8 cellular contexts compared by ENCODE assay signal in the genomic region with DNA sequence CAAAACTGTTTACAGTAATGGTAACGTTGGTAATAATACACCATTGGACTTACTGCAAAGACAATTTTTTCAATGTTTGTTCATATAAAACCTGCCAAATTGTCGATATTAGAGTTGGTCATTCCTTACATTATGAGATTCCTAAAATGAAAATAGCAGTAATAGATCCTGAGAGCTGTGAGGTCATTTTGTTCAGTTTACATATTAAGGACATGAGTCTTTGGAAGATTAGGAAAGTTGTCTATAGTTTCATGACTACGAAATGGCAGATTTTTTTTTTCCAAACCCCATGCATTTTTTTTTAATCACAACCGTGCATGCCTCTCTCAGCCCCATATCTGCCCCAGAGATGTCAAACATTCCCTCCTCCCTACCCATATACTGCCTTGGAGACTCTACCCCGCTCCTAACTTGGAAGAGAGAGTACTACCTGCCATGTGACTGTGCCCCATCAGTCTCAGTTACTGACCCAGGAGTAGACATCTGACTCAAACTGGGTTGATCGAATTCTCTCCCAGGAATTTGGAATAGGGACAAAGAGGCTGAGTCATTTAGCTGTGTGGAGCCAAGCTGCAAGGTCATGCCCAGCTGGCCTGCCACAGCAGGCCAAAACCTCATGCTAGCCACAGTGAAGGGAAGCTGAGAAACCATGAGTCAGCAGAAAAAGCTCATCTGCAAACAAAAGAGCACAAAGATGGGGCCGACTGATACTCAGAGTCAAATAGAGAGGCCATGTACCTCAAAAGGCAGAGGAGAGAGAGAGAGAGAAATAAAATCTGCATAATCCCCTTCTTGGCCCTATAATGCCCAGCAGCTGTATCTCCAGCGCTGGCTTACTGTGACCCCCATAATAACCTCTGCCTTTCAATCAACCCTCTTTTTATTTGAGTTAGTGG. TPM values are rescaled to one million over a fixed set of nuclear protein-coding genes. Genes with fewer than 3 reads are reported as not detected.
DNase-seq lines count a peak whose midpoint lies in the region; ATAC-seq and TF ChIP-seq lines count a peak whose summit lies in the region.

No MANE protein-coding gene starts in this region.

- TF ChIP-seq CTCF in GM06990 (IDR thresholded peaks at IDR 0.05; ENCODE audit: insufficient read depth, low read length, poor library complexity, severe bottlenecking) = no peak

- DNase-seq in GM06990 (ENCODE audit: extremely low read depth, insufficient read length) (peak; percentile 53), SJCRH30 (peak; percentile 67 to 74), epidermal melanocyte (ENCODE audit: insufficient read length, low spot score) (peak; percentile 47), OCI-M2 (lab: John Stamatoyannopoulos, UW; ENCODE audit: unreplicated experiment) (no peak)
- no peak for DNase-seq in stimulated activated CD8-positive, alpha-beta memory T cell treated with anti-CD3 and anti-CD28 coated beads, Interleukin-4, amount 100 ng/mL, for 48 hours

- H3K27ac ChIP-seq in SJCRH30 (peak overlapping the region; percentile 25), mesodermal cell (ENCODE audit: low read depth, low read length, severe bottlenecking) (peak overlapping the region; percentile 54)

- no peaks in the 10 kb centered on the region for H3K36me3 ChIP-seq in GM06990 (ENCODE audit: control insufficient read depth, insufficient read depth, low read length)
- H3K36me3 ChIP-seq in SJCRH30 = no peaks in the 10 kb centered on the region
- no peaks in the 10 kb centered on the region for H3K36me3 ChIP-seq in mesodermal cell (ENCODE audit: control insufficient read depth, insufficient read depth, low read length)

- ATAC-seq in HG03045 (IDR thresholded peaks at IDR 0.05; ENCODE audit: unreplicated experiment) = peak; percentile 59
- ATAC-seq in GM21526 (IDR thresholded peaks at IDR 0.05; ENCODE audit: low FRiP score, unreplicated experiment) = no peak

- WGBS in mesodermal cell (ENCODE audit: insufficient coverage in 2 of 2), 2 experiments = 63 to 65% methylated on average over 3 of the region's 8 CpGs

- H3K9me3 ChIP-seq in SJCRH30 (replicated peaks) (no peaks in the 10 kb centered on the region), mesodermal cell (ENCODE audit: control insufficient read depth, low read length) (no peaks in the 10 kb centered on the region)

- H3K4me1 ChIP-seq in SJCRH30 (peaks cover 16% of the 10 kb centered on the region), mesodermal cell (ENCODE audit: control insufficient read depth, insufficient read depth, low read length, poor library complexity, severe bottlenecking) (peaks cover 9% of the 10 kb centered on the region)

- H3K4me3 ChIP-seq in GM06990 (replicated peaks; ENCODE audit: low read depth, low read length) = no peak overlapping the region; the same call in 1 of the 2 replicates
- no peak overlapping the region for H3K4me3 ChIP-seq in SJCRH30
- H3K4me3 ChIP-seq in mesodermal cell (ENCODE audit: extremely low read depth, insufficient read depth, low read length, poor library complexity, severe bottlenecking) = no peak overlapping the region

- no peaks in the 10 kb centered on the region for H3K27me3 ChIP-seq in GM06990 (replicated peaks; ENCODE audit: control insufficient read depth, insufficient read depth, low read length)
- H3K27me3 ChIP-seq in SJCRH30 = no peaks in the 10 kb centered on the region

RNA-seq across cellular contexts. Expression of a gene that starts 21.0 kb away (rescaled TPM):
- total RNA-seq in SJCRH30 (2014; rRNA removed; shearing (Covaris generic)) = 54.9 and 64.5 TPM in 2 replicates
- polyA plus RNA-seq in mesodermal cell (2013, experiment 1 of 2) = 57.1 TPM
- 53.3 TPM for polyA plus RNA-seq in mesodermal cell (2013, experiment 2 of 2)

Comparison
In these comparisons a context has a peak if more than half of its experiments do, and no peak if none do; other contexts are left out.
1. DNase-seq: peak in GM06990 (single experiment), SJCRH30 (2 of 2) and epidermal melanocyte (single experiment); none in stimulated activated CD8-positive, alpha-beta memory T cell treated with anti-CD3 and anti-CD28 coated beads, Interleukin-4, amount 100 ng/mL, for 48 hours (single experiment) and OCI-M2 (single experiment).